In genomic region chr9:81689343-81690175, GRCh38 we compare ENCODE assay signal across 7 cellular contexts. TPM values are rescaled to one million over a fixed set of nuclear protein-coding genes. Genes with fewer than 3 reads are reported as not detected.
DNase-seq lines count a peak whose midpoint lies in the region; ATAC-seq and TF ChIP-seq lines count a peak whose summit lies in the region.

TLE1 (minus strand) TSS chr9:81689547; CDS start chr9:81688240, 1,307 bp downstream.

- no peaks in the 10 kb centered on the region for H3K36me3 ChIP-seq in smooth muscle cell (ENCODE audit: low read depth)

- ATAC-seq in GM18519 (IDR thresholded peaks at IDR 0.05; ENCODE audit: low FRiP score, unreplicated experiment): peak; percentile 59
- peak; percentile 66 for ATAC-seq in HG03064 (IDR thresholded peaks at IDR 0.05; ENCODE audit: low read depth, unreplicated experiment)

- 2% methylated on average over 63 of the region's 95 CpGs for WGBS in smooth muscle cell (ENCODE audit: low lambda C conversion rate)

- H3K9me3 ChIP-seq in smooth muscle cell (replicated peaks; ENCODE audit: low read depth): no peaks in the 10 kb centered on the region

- TF ChIP-seq CTCF in smooth muscle cell (IDR thresholded peaks at IDR 0.05; ENCODE audit: borderline replicate concordance, insufficient read depth, poor library complexity, severe bottlenecking): no peak

- peaks cover 24% of the 10 kb centered on the region for H4K20me1 ChIP-seq in smooth muscle cell (ENCODE audit: low read depth)

- no peaks in the 10 kb centered on the region for H3K27me3 ChIP-seq in smooth muscle cell (ENCODE audit: low read depth)

- peak within 1 kb of the TSS; percentile 97 for H3K4me2 ChIP-seq in smooth muscle cell

- peak within 1 kb of the TSS; percentile 75 for H3K9ac ChIP-seq in smooth muscle cell (ENCODE audit: low read depth)

- peak; percentile 95 for DNase-seq in NCI-H2107 treated with DMSO at 0.1 percent for 48 hours (lab: John Stamatoyannopoulos, UW; ENCODE audit: unreplicated experiment)
- peak; percentile 51 for DNase-seq in activated CD4-positive, CD25-positive, alpha-beta regulatory T cell treated with anti-CD3 and anti-CD28 coated beads, Interleukin-2, amount 50 U/mL, for 72 hours
- peak; percentile 98 to 99 for DNase-seq in cerebellar nuclear complex (lab: John Stamatoyannopoulos, UW)
- peak; percentile 96 for DNase-seq in inferior parietal cortex (ENCODE audit: extremely low spot score)
- DNase-seq in smooth muscle cell (lab: John Stamatoyannopoulos, UW; ENCODE audit: unreplicated experiment): peak; percentile 91

- H3K27ac ChIP-seq in smooth muscle cell (ENCODE audit: low read depth): peak within 1 kb of the TSS; percentile 78

- peak within 1 kb of the TSS; percentile 96 for H3K4me3 ChIP-seq in smooth muscle cell

- H3K79me2 ChIP-seq in smooth muscle cell (ENCODE audit: low read depth): peaks cover 25% of the 10 kb centered on the region

- H3F3A ChIP-seq in smooth muscle cell (ENCODE audit: low read depth): peaks cover 20% of the 10 kb centered on the region

- peak within 1 kb of the TSS; percentile 85 for H2AFZ ChIP-seq in smooth muscle cell (ENCODE audit: low read depth)

- peaks cover 46% of the 10 kb centered on the region for H3K4me1 ChIP-seq in smooth muscle cell (ENCODE audit: low read depth)

RNA-seq across cellular contexts. Expression of gene TLE1, which starts in this region (rescaled TPM):
- 25.5 and 32.5 TPM in 2 replicates for total RNA-seq in smooth muscle cell
- 35.2 and 41.9 TPM in 2 replicates for polyA plus RNA-seq in smooth muscle cell

Comparison
In these comparisons a context has a peak if more than half of its experiments do, and no peak if none do; other contexts are left out.
1. Peak in every context shown above with its lines: DNase-seq, ATAC-seq, H3K4me3 ChIP-seq and H3K27ac ChIP-seq.